ENCODE assay signal across 1 cellular context in the genomic region with DNA sequence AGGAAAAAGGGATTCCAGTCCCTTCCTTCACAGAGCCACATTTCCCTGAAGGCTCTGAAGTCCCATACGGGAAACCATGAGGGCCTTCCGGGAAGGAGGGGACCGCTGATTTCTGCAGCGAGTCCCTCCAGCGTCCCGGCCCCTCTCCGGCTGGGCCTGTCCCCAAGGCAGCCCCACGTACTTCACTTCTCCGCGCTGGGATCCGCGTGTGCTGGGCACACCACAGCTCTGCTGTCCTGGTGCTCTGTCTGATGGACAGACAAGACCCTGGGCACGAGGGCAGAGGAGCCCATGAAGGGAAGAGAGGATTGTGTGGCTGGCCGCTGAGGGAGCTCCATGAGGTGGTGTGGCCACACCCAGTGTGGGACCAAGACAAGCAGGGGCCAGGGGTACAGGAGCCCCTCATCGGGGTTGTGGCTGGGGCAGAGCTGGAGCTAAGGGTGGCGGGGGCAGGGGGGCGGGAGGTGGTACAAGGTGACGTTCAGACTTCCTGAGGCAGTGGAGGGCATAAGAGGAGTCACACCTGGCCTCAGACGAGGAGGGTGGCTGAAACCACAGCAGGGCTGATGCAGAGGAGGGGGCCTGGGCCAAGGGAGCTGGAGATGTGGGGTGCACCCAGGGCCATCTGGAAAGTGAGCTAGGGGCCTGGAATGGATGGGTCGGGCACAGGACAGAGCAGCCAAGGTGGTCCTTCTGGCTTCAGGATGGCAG.
TF ChIP-seq lines count a peak whose summit lies in the region.

No MANE protein-coding gene starts in this region.

TF ChIP-seq in GM12878, 131 proteins besides CTCF, POLR2A, EP300 and RAD21:
- no peak for TF ChIP-seq ZZZ3 (IDR thresholded peaks at IDR 0.05; ENCODE audit: control insufficient read depth, insufficient read length, low read depth)
- TF ChIP-seq TCF12 (IDR thresholded peaks at IDR 0.05; ENCODE audit: low read depth, low read length) = no peak
- no peak for TF ChIP-seq USF2 (IDR thresholded peaks at IDR 0.05; ENCODE audit: borderline replicate concordance, low read depth, low read length)
- no peak for TF ChIP-seq MEF2B (IDR thresholded peaks at IDR 0.05; ENCODE audit: partially characterized antibody, poor library complexity, severe bottlenecking)
- TF ChIP-seq MYC (IDR thresholded peaks at IDR 0.05; ENCODE audit: insufficient read depth, insufficient read length, insufficient replicate concordance, low read length, severe bottlenecking) = no peak
- no peak for TF ChIP-seq SMAD5 (IDR thresholded peaks at IDR 0.05; ENCODE audit: low read depth)
- TF ChIP-seq FOXK2 (IDR thresholded peaks at IDR 0.05) = no peak
- TF ChIP-seq GATAD2B (conservative IDR thresholded peaks at IDR 0.05; ENCODE audit: low read depth) = no peak
- TF ChIP-seq STAT1 (conservative IDR thresholded peaks at IDR 0.05) = no peak
- TF ChIP-seq TARDBP (IDR thresholded peaks at IDR 0.05; ENCODE audit: borderline replicate concordance) = no peak
- no peak for TF ChIP-seq ATF7 (IDR thresholded peaks at IDR 0.05; ENCODE audit: low read depth)
- no peak for TF ChIP-seq SMC3 (IDR thresholded peaks at IDR 0.05; ENCODE audit: borderline replicate concordance, low read length)
- TF ChIP-seq NR2C2 (IDR thresholded peaks at IDR 0.05; ENCODE audit: borderline replicate concordance, control insufficient read depth, insufficient read length, low read depth) = no peak
- TF ChIP-seq EGR1 (IDR thresholded peaks at IDR 0.05; ENCODE audit: borderline replicate concordance in 1 of 2, low read depth in 2 of 2, low read length in 2 of 2) = no peak
- TF ChIP-seq SIX5 (IDR thresholded peaks at IDR 0.05; ENCODE audit: low read depth, low read length, severe bottlenecking) = no peak
- TF ChIP-seq ZNF24 (IDR thresholded peaks at IDR 0.05) = no peak
- no peak for TF ChIP-seq CHD4 (IDR thresholded peaks at IDR 0.05)
- TF ChIP-seq NRF1 (conservative IDR thresholded peaks at IDR 0.05; ENCODE audit: low read depth, low read length) = no peak
- TF ChIP-seq ELK1 (IDR thresholded peaks at IDR 0.05; ENCODE audit: low read depth, low read length) = no peak
